ENCODE assay signal across 8 cellular contexts in genomic region chr2:54697934-54698333, GRCh38.
"Had no signal": no experiment of that assay in that cellular context is flagged by ENCODE, and none has a peak within 500 bp of the region (broad histone marks: within the 10 kb centered on the region; RNA-seq: fewer than 3 reads in every experiment).

No MANE protein-coding gene starts in this region.

- FAIRE-seq: G401.6, GM12878, GM12891, GM12892, GM18507, GM19239 had no signal

- ATAC-seq: GM12878 had no signal

- H3K4me3 ChIP-seq: GM12878 had no signal

- DNase-seq: GDM1, GF-D8 had no signal
